ENCODE assay signal across 8 cellular contexts in genomic region chr1:155175927-155176371, GRCh38. TPM values are rescaled to one million over a fixed set of nuclear protein-coding genes. Genes with fewer than 3 reads are reported as not detected.
A peak's percentile ranks its signal among the peaks of the same experiment; 100 is the strongest.
DNase-seq lines count a peak whose midpoint lies in the region; FAIRE-seq and TF ChIP-seq lines count a peak whose summit lies in the region.

No MANE protein-coding gene starts in this region.

- H3K4me3 ChIP-seq in bronchial epithelial cell (ENCODE audit: low read depth, low read length): no peak overlapping the region

- H3K36me3 Mint-ChIP-seq in type B pancreatic cell: peaks cover 5% of the 10 kb centered on the region

- peaks cover 3% of the 10 kb centered on the region for H3K27me3 Mint-ChIP-seq in type B pancreatic cell

- no peaks in the 10 kb centered on the region for H3K9me3 Mint-ChIP-seq in type B pancreatic cell

- H3K27me3 ChIP-seq in bronchial epithelial cell (ENCODE audit: control insufficient read depth, insufficient read depth, low read length): no peaks in the 10 kb centered on the region

- H3K4me3 Mint-ChIP-seq in type B pancreatic cell: peak overlapping the region; percentile 71

- H3K27ac Mint-ChIP-seq in type B pancreatic cell: peak overlapping the region; percentile 44

- TF ChIP-seq CTCF in bronchial epithelial cell (IDR thresholded peaks at IDR 0.05; ENCODE audit: insufficient read depth, low read length, severe bottlenecking) (peak; percentile 31), type B pancreatic cell (conservative IDR thresholded peaks at IDR 0.05) (no peak)

- FAIRE-seq in bronchial epithelial cell (lab: Jason Lieb, UNC) (no peak), RCC 7860 (lab: Jason Lieb, UNC) (no peak)

- no peaks in the 10 kb centered on the region for H3K36me3 ChIP-seq in bronchial epithelial cell (ENCODE audit: control insufficient read depth, insufficient read depth, low read length)

- H3K4me1 Mint-ChIP-seq in type B pancreatic cell (ENCODE audit: unreplicated experiment): peaks cover 23% of the 10 kb centered on the region

- peak; percentile 69 for DNase-seq in activated effector memory CD4-positive, alpha-beta T cell treated with anti-CD3 and anti-CD28 coated beads, Interleukin-2, amount 50 U/mL, for 16 hours
- DNase-seq in activated effector memory CD4-positive, alpha-beta T cell treated with Interleukin-2 at 50 U/mL for 16 hours: no peak
- DNase-seq in NCI-H2107 (lab: John Stamatoyannopoulos, UW) (peak; percentile 25), bronchial epithelial cell (ENCODE audit: low read depth) (no peak), type B pancreatic cell (ENCODE audit: extremely low spot score, unreplicated experiment) (no peak), RCC 7860 (ENCODE audit: low spot score) (no peak), AG20443 (ENCODE audit: low spot score) (no peak), NK-92 (lab: John Stamatoyannopoulos, UW; ENCODE audit: unreplicated experiment) (no peak)

RNA-seq across cellular contexts. Expression of gene TRIM46, which starts 2.3 kb away (rescaled TPM):
- total RNA-seq in bronchial epithelial cell (0.26 and 0.64 TPM in 2 replicates), type B pancreatic cell (ENCODE audit: low replicate concordance) (2.0 and 8.1 TPM in 2 replicates)

RNA-seq across cellular contexts. Expression of gene KRTCAP2, which starts 2.8 kb away (rescaled TPM):
- total RNA-seq in bronchial epithelial cell (76.3 and 133 TPM in 2 replicates), type B pancreatic cell (ENCODE audit: low replicate concordance) (173 and 179 TPM in 2 replicates)

RNA-seq across cellular contexts. Expression of gene THBS3, which starts 31.7 kb away (rescaled TPM):
- 16.3 and 19.6 TPM in 2 replicates for total RNA-seq in bronchial epithelial cell
- 23.2 and 28.0 TPM in 2 replicates for total RNA-seq in type B pancreatic cell (ENCODE audit: low replicate concordance)

RNA-seq across cellular contexts. Expression of gene MTX1, which starts 32.5 kb away (rescaled TPM):
- total RNA-seq in bronchial epithelial cell (48.4 and 49.5 TPM in 2 replicates), type B pancreatic cell (ENCODE audit: low replicate concordance) (34.0 and 44.2 TPM in 2 replicates)

RNA-seq across cellular contexts. Expression of gene DPM3, which starts 35.6 kb away (rescaled TPM):
- total RNA-seq in bronchial epithelial cell: 37.4 and 43.5 TPM in 2 replicates
- 73.9 and 75.3 TPM in 2 replicates for total RNA-seq in type B pancreatic cell (ENCODE audit: low replicate concordance)

Comparison
In these comparisons a context has a peak if more than half of its experiments do, and no peak if none do; other contexts are left out.
1. DNase-seq: peak in activated effector memory CD4-positive, alpha-beta T cell treated with anti-CD3 and anti-CD28 coated beads, Interleukin-2, amount 50 U/mL, for 16 hours (single experiment) and NCI-H2107 (single experiment); none in activated effector memory CD4-positive, alpha-beta T cell treated with Interleukin-2 at 50 U/mL for 16 hours (single experiment), bronchial epithelial cell (single experiment), type B pancreatic cell (single experiment), RCC 7860 (single experiment), AG20443 (single experiment) and NK-92 (single experiment).